ENCODE assay signal across 11 cellular contexts in the genomic region with DNA sequence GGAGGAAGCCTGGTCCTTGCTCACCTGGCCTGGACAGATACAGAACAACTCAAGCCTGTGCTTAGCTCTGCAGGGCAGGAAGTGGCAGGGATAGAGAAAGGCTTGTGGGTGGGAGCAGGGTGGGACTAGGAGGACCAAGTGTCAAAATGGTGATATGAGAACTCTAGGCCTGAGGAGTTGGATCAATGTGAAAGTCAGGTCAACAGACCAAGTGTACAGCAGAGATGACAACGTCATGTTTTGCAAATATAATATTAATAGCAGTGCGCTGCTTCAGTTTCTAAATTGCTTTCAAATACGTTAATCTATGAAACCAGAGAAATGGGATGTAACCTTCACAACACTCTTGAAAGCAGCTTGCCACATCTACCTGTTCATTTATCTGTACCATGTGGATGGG.
A peak's percentile ranks its signal among the peaks of the same experiment; 100 is the strongest.
DNase-seq lines count a peak whose midpoint lies in the region; ATAC-seq, FAIRE-seq and TF ChIP-seq lines count a peak whose summit lies in the region.
"Had no signal": no experiment of that assay in that cellular context is flagged by ENCODE, and none has a peak within 500 bp of the region (broad histone marks: within the 10 kb centered on the region; RNA-seq: fewer than 3 reads in every experiment).

No MANE protein-coding gene starts in this region.

- no peaks in the 10 kb centered on the region for H3K9me3 ChIP-seq in endothelial cell of umbilical vein (replicated peaks; ENCODE audit: control insufficient read depth, insufficient read depth, low read length)

- no peak overlapping the region for H3K4me3 ChIP-seq in endothelial cell of umbilical vein (replicated peaks in 1 of 3; ENCODE audit: insufficient read depth in 1 of 3, low read depth in 1 of 3, low read length in 3 of 3)

- peaks cover 15% of the 10 kb centered on the region for H3K4me1 ChIP-seq in endothelial cell of umbilical vein (ENCODE audit: control insufficient read depth, extremely low read depth, insufficient read depth, low read length)

- H3K27me3 ChIP-seq in endothelial cell of umbilical vein (ENCODE audit: control insufficient read depth in 2 of 2, insufficient read depth in 2 of 2, low read length in 2 of 2): no peaks in the 10 kb centered on the region

- H3K36me3 ChIP-seq in endothelial cell of umbilical vein (ENCODE audit: control insufficient read depth in 2 of 2, extremely low read depth in 1 of 2, insufficient read depth in 2 of 2, low read length in 2 of 2): no peaks in the 10 kb centered on the region

- no peak for TF ChIP-seq POLR2A in endothelial cell of umbilical vein (IDR thresholded peaks at IDR 0.05; ENCODE audit: low read depth, low read length)

- dilution Hi-C loops in endothelial cell of umbilical vein (cut with MboI; ENCODE audit: extremely low pct_ligation_motif_present, low sequenced_read_pairs): no loop called here

- TF ChIP-seq CTCF in endothelial cell of umbilical vein (IDR thresholded peaks at IDR 0.05; ENCODE audit: extremely low read depth in 1 of 2, insufficient read depth in 1 of 2, low read depth in 1 of 2, low read length in 2 of 2): no peak

- POLR2A ChIA-PET in endothelial cell of umbilical vein (lab: Charles Lee): no interaction called here

- H4K20me1 ChIP-seq in endothelial cell of umbilical vein (replicated peaks; ENCODE audit: control insufficient read depth, extremely low read depth, insufficient read depth, low read length): no peaks in the 10 kb centered on the region

- peak; percentile 50 for FAIRE-seq in endothelial cell of umbilical vein (lab: Jason Lieb, UNC)

- no peak overlapping the region for H3K9ac ChIP-seq in endothelial cell of umbilical vein (replicated peaks; ENCODE audit: extremely low read depth, insufficient read depth, low read length)

- no peaks in the 10 kb centered on the region for H3K79me2 ChIP-seq in endothelial cell of umbilical vein (ENCODE audit: control insufficient read depth, insufficient read depth, low read length)

- no peak overlapping the region for H3K4me2 ChIP-seq in endothelial cell of umbilical vein (ENCODE audit: insufficient read depth, low read length)

- ATAC-seq in GM18511 (IDR thresholded peaks at IDR 0.05; ENCODE audit: unreplicated experiment) (peak; percentile 68), GM21381 (IDR thresholded peaks at IDR 0.05; ENCODE audit: unreplicated experiment) (peak; percentile 63), HG03108 (IDR thresholded peaks at IDR 0.05; ENCODE audit: unreplicated experiment) (peak; percentile 50)

- DNase-seq in endothelial cell of umbilical vein (ENCODE audit: low read depth, low spot score) (no peak), DMS53 treated with DMSO at 0.1 percent for 48 hours (lab: John Stamatoyannopoulos, UW; ENCODE audit: unreplicated experiment) (no peak), NAMALWA (ENCODE audit: low spot score) (no peak), SIG-M5 (lab: John Stamatoyannopoulos, UW) (no peak)
- no peak for DNase-seq in activated CD4-positive, alpha-beta T cell treated with anti-CD3 and anti-CD28 coated beads, Interleukin-2, amount 50 U/mL, for 4 hours
- DNase-seq: erythroblast, NCI-H2107, SHP77 had no signal

- H2AFZ ChIP-seq in endothelial cell of umbilical vein (ENCODE audit: low read depth, low read length): no peak overlapping the region

- CTCF ChIA-PET in endothelial cell of umbilical vein (lab: Charles Lee): no interaction called here

- no peak overlapping the region for H3K27ac ChIP-seq in endothelial cell of umbilical vein (ENCODE audit: insufficient read depth, low read depth, low read length)

- no TSS peak for BruUV-seq in endothelial cell of umbilical vein (replicated peaks; lab: Mats Ljungman, UMichigan)

- no peaks in the 10 kb centered on the region for H3K9me1 ChIP-seq in endothelial cell of umbilical vein (replicated peaks; ENCODE audit: control insufficient read depth, extremely low read depth, insufficient read depth, low read length)

- intact Hi-C loops in endothelial cell of umbilical vein (cut with micrococcal nuclease): no loop called here

TF ChIP-seq in endothelial cell of umbilical vein, 7 proteins besides CTCF, POLR2A, EP300 and RAD21:
- TF ChIP-seq, protein P1, sequence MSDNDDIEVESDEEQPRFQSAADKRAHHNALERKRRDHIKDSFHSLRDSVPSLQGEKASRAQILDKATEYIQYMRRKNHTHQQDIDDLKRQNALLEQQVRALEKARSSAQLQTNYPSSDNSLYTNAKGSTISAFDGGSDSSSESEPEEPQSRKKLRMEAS (IDR thresholded peaks at IDR 0.05; ENCODE audit: insufficient read depth, insufficient read length): no peak
- TF ChIP-seq POLR2AphosphoS5 (IDR thresholded peaks at IDR 0.05; ENCODE audit: insufficient read depth, low read depth, low read length) (no peak), GATA2 (IDR thresholded peaks at IDR 0.05; ENCODE audit: insufficient read depth, insufficient read length, low read depth, low read length) (no peak), EZH2 (IDR thresholded peaks at IDR 0.05; ENCODE audit: borderline replicate concordance, low read depth, low read length, severe bottlenecking) (no peak)
TF ChIP-seq in endothelial cell of umbilical vein: peak in this region for 0.
